In the genomic region with DNA sequence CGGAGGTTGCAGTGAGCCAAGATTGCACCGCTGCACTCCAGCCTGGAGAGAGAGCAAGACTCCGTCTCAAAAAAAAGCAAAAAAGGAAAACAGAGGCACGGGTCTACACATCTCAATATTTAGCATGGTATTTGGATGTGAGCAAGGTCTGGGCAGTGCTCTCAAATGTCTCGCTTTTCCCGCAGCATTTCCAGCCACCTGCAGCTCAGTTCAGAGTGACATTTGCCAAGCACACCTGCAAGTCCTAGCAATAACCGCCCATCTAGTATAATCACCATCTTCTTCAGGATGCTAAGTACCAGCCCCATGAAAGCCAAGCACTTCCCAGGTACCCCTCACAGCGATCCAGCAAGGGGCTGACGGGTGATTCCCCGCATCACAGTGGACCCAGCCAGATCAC, we compare ENCODE assay signal across 1 cellular context.
TF ChIP-seq lines count a peak whose summit lies in the region.

No MANE protein-coding gene starts in this region.

TF ChIP-seq in IMR-90, 13 proteins besides CTCF, POLR2A, EP300 and RAD21 (continued from another document):
- TF ChIP-seq MAZ (IDR thresholded peaks at IDR 0.05; ENCODE audit: borderline replicate concordance, low read depth, low read length) (no peak), RCOR1 (IDR thresholded peaks at IDR 0.05; ENCODE audit: insufficient replicate concordance, low read length) (no peak)
- TF ChIP-seq, protein P1, sequence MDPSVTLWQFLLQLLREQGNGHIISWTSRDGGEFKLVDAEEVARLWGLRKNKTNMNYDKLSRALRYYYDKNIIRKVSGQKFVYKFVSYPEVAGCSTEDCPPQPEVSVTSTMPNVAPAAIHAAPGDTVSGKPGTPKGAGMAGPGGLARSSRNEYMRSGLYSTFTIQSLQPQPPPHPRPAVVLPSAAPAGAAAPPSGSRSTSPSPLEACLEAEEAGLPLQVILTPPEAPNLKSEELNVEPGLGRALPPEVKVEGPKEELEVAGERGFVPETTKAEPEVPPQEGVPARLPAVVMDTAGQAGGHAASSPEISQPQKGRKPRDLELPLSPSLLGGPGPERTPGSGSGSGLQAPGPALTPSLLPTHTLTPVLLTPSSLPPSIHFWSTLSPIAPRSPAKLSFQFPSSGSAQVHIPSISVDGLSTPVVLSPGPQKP (IDR thresholded peaks at IDR 0.05; ENCODE audit: borderline replicate concordance, low read depth, low read length) = no peak
